Comparison of ENCODE assay signal across 1 cellular context in genomic region chr10:6202684-6203330, GRCh38.
TF ChIP-seq lines count a peak whose summit lies in the region.

TSS of gene PFKFB3 (plus strand) at chr10:6202932. CDS start at chr10:6203261, 329 bp downstream.

TF ChIP-seq in K562, 482 proteins besides CTCF, POLR2A, EP300 and RAD21 (continued from another document and continues in another):
- TF ChIP-seq FOXO4 (CRISPR knock-in tag; IDR thresholded peaks at IDR 0.05), result 0 out of 2 replicates have a peak, but pooled peaks have one; percentile 62
- TF ChIP-seq RBM17 (IDR thresholded peaks at IDR 0.05; ENCODE audit: borderline replicate concordance, low read depth, low read length), result no peak
- no peak for TF ChIP-seq ZNF655 (CRISPR knock-in tag; IDR thresholded peaks at IDR 0.05)
- peak; percentile 90 for TF ChIP-seq TEAD2 (tag; IDR thresholded peaks at IDR 0.05)
- peak in 1 of 3 experiments; percentile 52 for TF ChIP-seq YY1 (IDR thresholded peaks at IDR 0.05; ENCODE audit: borderline replicate concordance in 1 of 3, control insufficient read depth in 1 of 3, extremely low read depth in 1 of 3, insufficient read depth in 3 of 3, insufficient read length in 1 of 3, insufficient replicate concordance in 2 of 3, low read depth in 1 of 3, low read length in 2 of 3)
- TF ChIP-seq FOXP1 (CRISPR knock-in tag; IDR thresholded peaks at IDR 0.05), result peak; percentile 66; the same call in 1 of the 2 replicates
- no peak for TF ChIP-seq KLF10 (CRISPR knock-in tag; IDR thresholded peaks at IDR 0.05)
- peak; percentile 50; the same call in 1 of the 2 replicates for TF ChIP-seq ZNF143 (CRISPR knock-in tag; IDR thresholded peaks at IDR 0.05)
- TF ChIP-seq NFIC (IDR thresholded peaks at IDR 0.05), result peak; percentile 45
- no peak for TF ChIP-seq ZNF76 (CRISPR knock-in tag; IDR thresholded peaks at IDR 0.05; ENCODE audit: borderline replicate concordance)
- peak; percentile 43 for TF ChIP-seq U2AF1 (optimal IDR thresholded peaks at IDR 0.05; ENCODE audit: low read depth, low read length)
- TF ChIP-seq, protein P1, sequence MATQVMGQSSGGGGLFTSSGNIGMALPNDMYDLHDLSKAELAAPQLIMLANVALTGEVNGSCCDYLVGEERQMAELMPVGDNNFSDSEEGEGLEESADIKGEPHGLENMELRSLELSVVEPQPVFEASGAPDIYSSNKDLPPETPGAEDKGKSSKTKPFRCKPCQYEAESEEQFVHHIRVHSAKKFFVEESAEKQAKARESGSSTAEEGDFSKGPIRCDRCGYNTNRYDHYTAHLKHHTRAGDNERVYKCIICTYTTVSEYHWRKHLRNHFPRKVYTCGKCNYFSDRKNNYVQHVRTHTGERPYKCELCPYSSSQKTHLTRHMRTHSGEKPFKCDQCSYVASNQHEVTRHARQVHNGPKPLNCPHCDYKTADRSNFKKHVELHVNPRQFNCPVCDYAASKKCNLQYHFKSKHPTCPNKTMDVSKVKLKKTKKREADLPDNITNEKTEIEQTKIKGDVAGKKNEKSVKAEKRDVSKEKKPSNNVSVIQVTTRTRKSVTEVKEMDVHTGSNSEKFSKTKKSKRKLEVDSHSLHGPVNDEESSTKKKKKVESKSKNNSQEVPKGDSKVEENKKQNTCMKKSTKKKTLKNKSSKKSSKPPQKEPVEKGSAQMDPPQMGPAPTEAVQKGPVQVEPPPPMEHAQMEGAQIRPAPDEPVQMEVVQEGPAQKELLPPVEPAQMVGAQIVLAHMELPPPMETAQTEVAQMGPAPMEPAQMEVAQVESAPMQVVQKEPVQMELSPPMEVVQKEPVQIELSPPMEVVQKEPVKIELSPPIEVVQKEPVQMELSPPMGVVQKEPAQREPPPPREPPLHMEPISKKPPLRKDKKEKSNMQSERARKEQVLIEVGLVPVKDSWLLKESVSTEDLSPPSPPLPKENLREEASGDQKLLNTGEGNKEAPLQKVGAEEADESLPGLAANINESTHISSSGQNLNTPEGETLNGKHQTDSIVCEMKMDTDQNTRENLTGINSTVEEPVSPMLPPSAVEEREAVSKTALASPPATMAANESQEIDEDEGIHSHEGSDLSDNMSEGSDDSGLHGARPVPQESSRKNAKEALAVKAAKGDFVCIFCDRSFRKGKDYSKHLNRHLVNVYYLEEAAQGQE (CRISPR knock-in tag; IDR thresholded peaks at IDR 0.05; ENCODE audit: low read depth), result no peak
- TF ChIP-seq RBM39 (optimal IDR thresholded peaks at IDR 0.05; ENCODE audit: low read depth, low read length), result no peak
- TF ChIP-seq POLR2G (IDR thresholded peaks at IDR 0.05; ENCODE audit: low read depth, low read length), result peak; percentile 86
- TF ChIP-seq ZC3H4 (CRISPR knock-in tag; IDR thresholded peaks at IDR 0.05; ENCODE audit: borderline replicate concordance), result no peak
- TF ChIP-seq, protein P2, sequence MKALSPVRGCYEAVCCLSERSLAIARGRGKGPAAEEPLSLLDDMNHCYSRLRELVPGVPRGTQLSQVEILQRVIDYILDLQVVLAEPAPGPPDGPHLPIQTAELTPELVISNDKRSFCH (CRISPR knock-in tag; IDR thresholded peaks at IDR 0.05), result no peak
- TF ChIP-seq, protein P2 (tag; IDR thresholded peaks at IDR 0.05), result no peak
- TF ChIP-seq ZBTB49 (CRISPR knock-in tag; IDR thresholded peaks at IDR 0.05; ENCODE audit: borderline replicate concordance), result no peak
- peak; percentile 45 for TF ChIP-seq CXXC5 (CRISPR knock-in tag; IDR thresholded peaks at IDR 0.05)
- no peak for TF ChIP-seq NR3C1 (CRISPR knock-in tag; IDR thresholded peaks at IDR 0.05)
- TF ChIP-seq ZNF217 (CRISPR knock-in tag; IDR thresholded peaks at IDR 0.05), result no peak
- no peak; the same call in 1 of the 2 replicates for TF ChIP-seq E2F4 (CRISPR knock-in tag; IDR thresholded peaks at IDR 0.05; ENCODE audit: low read depth)
- peak; percentile 90 to 100 for TF ChIP-seq TEAD1 (CRISPR knock-in tag; IDR thresholded peaks at IDR 0.05)
- no peak for TF ChIP-seq ZFPM2 (CRISPR knock-in tag; IDR thresholded peaks at IDR 0.05)
- 0 out of 2 replicates have a peak, but pooled peaks have one; percentile 40 for TF ChIP-seq ELF2 (CRISPR knock-in tag; IDR thresholded peaks at IDR 0.05)
- TF ChIP-seq CREM (IDR thresholded peaks at IDR 0.05; ENCODE audit: low read depth), result peak; percentile 89
- no peak for TF ChIP-seq ZNF3 (CRISPR knock-in tag; IDR thresholded peaks at IDR 0.05)
- no peak for TF ChIP-seq NFYB (IDR thresholded peaks at IDR 0.05; ENCODE audit: extremely low read depth, insufficient read length)
- no peak for TF ChIP-seq TAL1 (IDR thresholded peaks at IDR 0.05)
- TF ChIP-seq, protein P3, sequence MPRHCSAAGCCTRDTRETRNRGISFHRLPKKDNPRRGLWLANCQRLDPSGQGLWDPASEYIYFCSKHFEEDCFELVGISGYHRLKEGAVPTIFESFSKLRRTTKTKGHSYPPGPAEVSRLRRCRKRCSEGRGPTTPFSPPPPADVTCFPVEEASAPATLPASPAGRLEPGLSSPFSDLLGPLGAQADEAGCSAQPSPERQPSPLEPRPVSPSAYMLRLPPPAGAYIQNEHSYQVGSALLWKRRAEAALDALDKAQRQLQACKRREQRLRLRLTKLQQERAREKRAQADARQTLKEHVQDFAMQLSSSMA (CRISPR knock-in tag; IDR thresholded peaks at IDR 0.05), result no peak
- TF ChIP-seq, protein P4, sequence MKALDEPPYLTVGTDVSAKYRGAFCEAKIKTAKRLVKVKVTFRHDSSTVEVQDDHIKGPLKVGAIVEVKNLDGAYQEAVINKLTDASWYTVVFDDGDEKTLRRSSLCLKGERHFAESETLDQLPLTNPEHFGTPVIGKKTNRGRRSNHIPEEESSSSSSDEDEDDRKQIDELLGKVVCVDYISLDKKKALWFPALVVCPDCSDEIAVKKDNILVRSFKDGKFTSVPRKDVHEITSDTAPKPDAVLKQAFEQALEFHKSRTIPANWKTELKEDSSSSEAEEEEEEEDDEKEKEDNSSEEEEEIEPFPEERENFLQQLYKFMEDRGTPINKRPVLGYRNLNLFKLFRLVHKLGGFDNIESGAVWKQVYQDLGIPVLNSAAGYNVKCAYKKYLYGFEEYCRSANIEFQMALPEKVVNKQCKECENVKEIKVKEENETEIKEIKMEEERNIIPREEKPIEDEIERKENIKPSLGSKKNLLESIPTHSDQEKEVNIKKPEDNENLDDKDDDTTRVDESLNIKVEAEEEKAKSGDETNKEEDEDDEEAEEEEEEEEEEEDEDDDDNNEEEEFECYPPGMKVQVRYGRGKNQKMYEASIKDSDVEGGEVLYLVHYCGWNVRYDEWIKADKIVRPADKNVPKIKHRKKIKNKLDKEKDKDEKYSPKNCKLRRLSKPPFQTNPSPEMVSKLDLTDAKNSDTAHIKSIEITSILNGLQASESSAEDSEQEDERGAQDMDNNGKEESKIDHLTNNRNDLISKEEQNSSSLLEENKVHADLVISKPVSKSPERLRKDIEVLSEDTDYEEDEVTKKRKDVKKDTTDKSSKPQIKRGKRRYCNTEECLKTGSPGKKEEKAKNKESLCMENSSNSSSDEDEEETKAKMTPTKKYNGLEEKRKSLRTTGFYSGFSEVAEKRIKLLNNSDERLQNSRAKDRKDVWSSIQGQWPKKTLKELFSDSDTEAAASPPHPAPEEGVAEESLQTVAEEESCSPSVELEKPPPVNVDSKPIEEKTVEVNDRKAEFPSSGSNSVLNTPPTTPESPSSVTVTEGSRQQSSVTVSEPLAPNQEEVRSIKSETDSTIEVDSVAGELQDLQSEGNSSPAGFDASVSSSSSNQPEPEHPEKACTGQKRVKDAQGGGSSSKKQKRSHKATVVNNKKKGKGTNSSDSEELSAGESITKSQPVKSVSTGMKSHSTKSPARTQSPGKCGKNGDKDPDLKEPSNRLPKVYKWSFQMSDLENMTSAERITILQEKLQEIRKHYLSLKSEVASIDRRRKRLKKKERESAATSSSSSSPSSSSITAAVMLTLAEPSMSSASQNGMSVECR (CRISPR knock-in tag; IDR thresholded peaks at IDR 0.05), result peak; percentile 92
- no peak for TF ChIP-seq ZNF77 (CRISPR knock-in tag; IDR thresholded peaks at IDR 0.05)
- TF ChIP-seq ZFP36 (IDR thresholded peaks at IDR 0.05; ENCODE audit: low read depth, low read length, partially characterized antibody), result peak; percentile 96
- TF ChIP-seq MYC (IDR thresholded peaks at IDR 0.05; ENCODE audit: low read depth, low read length), result peak; percentile 88
- no peak for TF ChIP-seq MYC (CRISPR knock-in tag; IDR thresholded peaks at IDR 0.05; ENCODE audit: borderline replicate concordance, low read depth)
- no peak for TF ChIP-seq ILK (tag; IDR thresholded peaks at IDR 0.05; ENCODE audit: borderline replicate concordance, low read depth)
- peak in 1 of 2 experiments; percentile 3; a peak in 1 of 4 replicates for TF ChIP-seq RCOR1 (IDR thresholded peaks at IDR 0.05; ENCODE audit: borderline replicate concordance in 1 of 2, low read depth in 2 of 2, low read length in 2 of 2)
- 0 out of 2 replicates have a peak, but pooled peaks have one; percentile 54 for TF ChIP-seq SMARCA5 (IDR thresholded peaks at IDR 0.05)
- 0 out of 2 replicates have a peak, but pooled peaks have one; percentile 20 for TF ChIP-seq ZNF121 (CRISPR knock-in tag; conservative IDR thresholded peaks at IDR 0.05)
- no peak for TF ChIP-seq ZC3H11A (IDR thresholded peaks at IDR 0.05; ENCODE audit: low read depth, low read length)
- TF ChIP-seq PHB (CRISPR knock-in tag; IDR thresholded peaks at IDR 0.05), result no peak
- TF ChIP-seq ZNF174 (CRISPR knock-in tag; IDR thresholded peaks at IDR 0.05), result no peak
- peak; percentile 90 for TF ChIP-seq SAP30 (IDR thresholded peaks at IDR 0.05; ENCODE audit: borderline replicate concordance, insufficient read depth, low read depth, low read length, poor library complexity, severe bottlenecking)
- peak; percentile 69 for TF ChIP-seq CBFB (CRISPR knock-in tag; IDR thresholded peaks at IDR 0.05)
- TF ChIP-seq HDAC1 (IDR thresholded peaks at IDR 0.05), result peak in 1 of 2 experiments; percentile 90; a peak in 2 of 4 replicates
- peak; percentile 45 for TF ChIP-seq CTCFL (IDR thresholded peaks at IDR 0.05; ENCODE audit: borderline replicate concordance, insufficient read depth, low read depth, low read length, poor library complexity, severe bottlenecking)
- TF ChIP-seq SMARCA4 (IDR thresholded peaks at IDR 0.05), result no peak
- TF ChIP-seq HMGN3 (IDR thresholded peaks at IDR 0.05; ENCODE audit: borderline replicate concordance, extremely low read depth, insufficient read length, low read depth, low read length), result peak; percentile 67
- peak; percentile 45 for TF ChIP-seq RBBP5 (IDR thresholded peaks at IDR 0.05; ENCODE audit: borderline replicate concordance, insufficient read depth, low read length, poor library complexity, severe bottlenecking)
- TF ChIP-seq RB1 (IDR thresholded peaks at IDR 0.05; ENCODE audit: low read depth), result peak; percentile 88
- no peak for TF ChIP-seq TARDBP (IDR thresholded peaks at IDR 0.05)
